9 cellular contexts compared by ENCODE assay signal in genomic region chr5:177336112-177336511, GRCh38.
DNase-seq lines count a peak whose midpoint lies in the region; ATAC-seq and TF ChIP-seq lines count a peak whose summit lies in the region.
"Had no signal": no experiment of that assay in that cellular context is flagged by ENCODE, and none has a peak within 500 bp of the region (broad histone marks: within the 10 kb centered on the region; RNA-seq: fewer than 3 reads in every experiment).

No MANE protein-coding gene starts in this region.

- CTCF ChIA-PET in HEK293 (lab: Yijun Ruan, JAX), result interaction anchor here (0.7 to 1.6 kb wide), 11 partner anchors 9 to 913 kb away, joined by 3 to 6 read pairs (median 5); no protein-coding TSS in a partner anchor

- H3K9me3 ChIP-seq in BLaER1 (no peaks in the 10 kb centered on the region), HEK293 (ENCODE audit: control insufficient read depth, insufficient read depth, low read depth, low read length) (no peaks in the 10 kb centered on the region)

- peaks cover 32% of the 10 kb centered on the region for H4K20me1 ChIP-seq in BLaER1

- DNase-seq in UCSD-AML1 (lab: John Stamatoyannopoulos, UW; ENCODE audit: unreplicated experiment), result peak; percentile 71
- peak; percentile 31 for DNase-seq in left kidney (ENCODE audit: low read depth, low spot score)
- no peak for DNase-seq in globus pallidus (ENCODE audit: low spot score)
- DNase-seq in substantia nigra (lab: John Stamatoyannopoulos, UW), result no peak
- DNase-seq in GOT3 (lab: John Stamatoyannopoulos, UW), result no peak
- DNase-seq: effector CD8-positive, alpha-beta T cell had no signal

- no peaks in the 10 kb centered on the region for H3K27me3 ChIP-seq in BLaER1

- ATAC-seq in GM19328 (IDR thresholded peaks at IDR 0.05; ENCODE audit: unreplicated experiment), result no peak

- peak overlapping the region; percentile 80 for H3K9ac ChIP-seq in BLaER1

- H3K36me3 ChIP-seq in BLaER1 (peaks cover 62% of the 10 kb centered on the region), HEK293 (ENCODE audit: control insufficient read depth in 2 of 2, insufficient read depth in 1 of 2, low read length in 2 of 2) (peaks cover 11 to 87% of the 10 kb centered on the region in 2 experiments; a peak in 2 of 3 replicates)

- peak; percentile 90 for TF ChIP-seq CTCF in HEK293 (tag by site-specific recombination; IDR thresholded peaks at IDR 0.05)

- H3K4me2 ChIP-seq in BLaER1, result peak overlapping the region; percentile 96

- POLR2A ChIA-PET in HEK293 (lab: Yijun Ruan, JAX), result interaction anchor here (0.5 to 1.8 kb wide), 4 partner anchors 15 to 118 kb away, joined by 3 to 8 read pairs (median 4); partner anchors contain the start of gene LMAN2

- peaks cover 94% of the 10 kb centered on the region for H3K4me1 ChIP-seq in BLaER1
- H3K4me1 ChIP-seq in HEK293 (ENCODE audit: control insufficient read depth, insufficient read depth, low read length), result no peaks in the 10 kb centered on the region

- no peak overlapping the region; the same call in 1 of the 2 replicates for H3K4me3 ChIP-seq in BLaER1
- H3K4me3 ChIP-seq in HEK293 (ENCODE audit: low read depth, low read length), result no peak overlapping the region

- peak overlapping the region; percentile 96 for H3K27ac ChIP-seq in BLaER1
- H3K27ac ChIP-seq in HEK293 (ENCODE audit: extremely low read depth, low read depth, low read length), result no peak overlapping the region
- H3K27ac ChIP-seq in substantia nigra (ENCODE audit: low read depth, low read length, poor library complexity, severe bottlenecking), result no peak overlapping the region

TF ChIP-seq in HEK293, 187 proteins besides CTCF, POLR2A, EP300 and RAD21:
- peak; percentile 66; the same call in 1 of the 2 replicates for TF ChIP-seq ZNF2 (tag by site-specific recombination; IDR thresholded peaks at IDR 0.05)
- TF ChIP-seq ZNF610 (tag by site-specific recombination; IDR thresholded peaks at IDR 0.05; ENCODE audit: borderline replicate concordance), result no peak
- no peak for TF ChIP-seq KLF1 (tag by site-specific recombination; IDR thresholded peaks at IDR 0.05)
- peak; percentile 82 for TF ChIP-seq GLIS1 (tag by site-specific recombination; IDR thresholded peaks at IDR 0.05)
- no peak for TF ChIP-seq SP7 (tag by site-specific recombination; IDR thresholded peaks at IDR 0.05)
- no peak for TF ChIP-seq ZBTB10 (tag by site-specific recombination; IDR thresholded peaks at IDR 0.05)
- no peak for TF ChIP-seq ZNF362 (tag by site-specific recombination; IDR thresholded peaks at IDR 0.05)
- TF ChIP-seq HIC1 (tag by site-specific recombination; IDR thresholded peaks at IDR 0.05), result no peak
- no peak for TF ChIP-seq ZNF660 (tag by site-specific recombination; IDR thresholded peaks at IDR 0.05)
- TF ChIP-seq ZIC2 (tag by site-specific recombination; IDR thresholded peaks at IDR 0.05), result peak; percentile 74
- TF ChIP-seq SP2 (tag by site-specific recombination; IDR thresholded peaks at IDR 0.05), result no peak
- TF ChIP-seq ZNF768 (tag by site-specific recombination; IDR thresholded peaks at IDR 0.05), result no peak
TF ChIP-seq in HEK293: peak in this region for 3.

Comparison
In these comparisons a context has a peak if more than half of its experiments do, and no peak if none do; other contexts are left out.
1. DNase-seq: peak in UCSD-AML1 (single experiment) and left kidney (single experiment); none in globus pallidus (single experiment), substantia nigra (0 of 49) and GOT3 (single experiment).